In the genomic region with DNA sequence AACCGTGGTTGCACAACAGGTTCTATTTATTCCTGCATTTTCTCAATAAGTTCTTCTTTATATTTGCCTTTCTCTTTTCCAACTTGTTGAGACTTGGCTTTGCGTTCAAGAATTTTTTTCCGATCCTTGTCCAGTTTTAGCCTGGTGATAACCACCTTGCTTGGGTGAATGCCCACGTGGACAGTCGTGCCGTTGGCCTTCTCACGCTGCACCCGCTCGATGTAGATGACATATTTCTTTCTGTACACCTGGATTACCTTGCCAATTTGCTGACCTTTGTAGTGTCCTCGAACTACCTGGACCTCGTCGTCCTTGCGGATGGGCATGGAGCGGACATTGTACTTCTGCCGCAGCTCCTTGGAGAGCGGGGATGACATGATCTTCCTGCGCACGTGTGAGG, we compare ENCODE assay signal across 5 cellular contexts. TPM values are rescaled to one million over a fixed set of nuclear protein-coding genes. Genes with fewer than 3 reads are reported as not detected.
"Had no signal": no experiment of that assay in that cellular context is flagged by ENCODE, and none has a peak within 500 bp of the region (broad histone marks: within the 10 kb centered on the region; RNA-seq: fewer than 3 reads in every experiment).

No MANE protein-coding gene starts in this region.

RNA-seq across cellular contexts. Expression of gene TSPAN32, which starts 33.5 kb away (rescaled TPM):
- total RNA-seq: GM23338, H1, H9, HFFc6 had no signal
- polyA plus RNA-seq: GM23338, H1 had no signal

RNA-seq across cellular contexts. Expression of gene C11orf21, which starts 33.6 kb away (rescaled TPM):
- total RNA-seq: GM23338, H1, H9, HepG2, HFFc6 had no signal
- polyA plus RNA-seq: GM23338, H1 had no signal

RNA-seq across cellular contexts. Expression of gene CD81, which starts 41.8 kb away (rescaled TPM):
- total RNA-seq: HepG2 had no signal
- polyA plus RNA-seq: HepG2 had no signal
